ENCODE assay signal across 17 cellular contexts in genomic region chr3:140832883-140833282, GRCh38.
DNase-seq lines count a peak whose midpoint lies in the region; ATAC-seq and TF ChIP-seq lines count a peak whose summit lies in the region.
"Had no signal": no experiment of that assay in that cellular context is flagged by ENCODE, and none has a peak within 500 bp of the region (broad histone marks: within the 10 kb centered on the region; RNA-seq: fewer than 3 reads in every experiment).

No MANE protein-coding gene starts in this region.

- POLR2A ChIA-PET in activated CD4-positive, alpha-beta T cell treated with anti-CD3 and anti-CD28 coated beads, Interleukin-2, amount 10 ng/mL, durations not matched to agents 7 days and 5 days (lab: Charles Lee): no interaction called here

- no peak overlapping the region for H2AFZ ChIP-seq in OCI-LY1 (ENCODE audit: low read length)

- peaks cover 9% of the 10 kb centered on the region for H3K4me1 Mint-ChIP-seq in activated CD4-positive, alpha-beta T cell treated with anti-CD3 and anti-CD28 coated beads, Interleukin-2, amount 10 ng/mL, durations not matched to agents 7 days and 5 days
- H3K4me1 Mint-ChIP-seq: activated naive CD4-positive, alpha-beta T cell treated with anti-CD3 and anti-CD28 coated beads, Interleukin-2, amount 50 U/mL, for 24 hours had no signal

- H3K4me3 ChIP-seq in OCI-LY1 (ENCODE audit: low read depth, low read length, poor library complexity, severe bottlenecking): no peak overlapping the region
- H3K4me3 ChIP-seq: A549, skin epidermis, suprapubic skin had no signal

- H3K4me1 ChIP-seq in OCI-LY1 (ENCODE audit: insufficient read depth, low read length, severe bottlenecking): peaks cover 30% of the 10 kb centered on the region
- H3K4me1 ChIP-seq: suprapubic skin had no signal

- H3F3A ChIP-seq in OCI-LY1 (ENCODE audit: insufficient read depth, low read length): no peaks in the 10 kb centered on the region

- no peaks in the 10 kb centered on the region for H3K36me3 ChIP-seq in OCI-LY1 (ENCODE audit: insufficient read depth, low read length)
- H3K36me3 ChIP-seq: suprapubic skin had no signal

- H3K9me2 ChIP-seq in OCI-LY1 (ENCODE audit: low read depth, low read length): peaks cover 2% of the 10 kb centered on the region; the same call in 1 of the 2 replicates

- H3K9me3 Mint-ChIP-seq in activated CD4-positive, alpha-beta T cell treated with anti-CD3 and anti-CD28 coated beads, Interleukin-2, amount 10 ng/mL, durations not matched to agents 7 days and 5 days: no peaks in the 10 kb centered on the region
- H3K9me3 Mint-ChIP-seq: activated naive CD4-positive, alpha-beta T cell treated with anti-CD3 and anti-CD28 coated beads, Interleukin-2, amount 50 U/mL, for 24 hours; H9 had no signal

- CTCF ChIA-PET in activated CD4-positive, alpha-beta T cell treated with anti-CD3 and anti-CD28 coated beads, Interleukin-2, amount 10 ng/mL, durations not matched to agents 7 days and 5 days (lab: Charles Lee): no interaction called here

- TF ChIP-seq CTCF in OCI-LY1 (IDR thresholded peaks at IDR 0.05; ENCODE audit: low read length): no peak

- peaks cover 5% of the 10 kb centered on the region for H3K27me3 Mint-ChIP-seq in activated CD4-positive, alpha-beta T cell treated with anti-CD3 and anti-CD28 coated beads, Interleukin-2, amount 10 ng/mL, durations not matched to agents 7 days and 5 days

- no peaks in the 10 kb centered on the region for H3K79me2 ChIP-seq in OCI-LY1 (ENCODE audit: insufficient read depth, low read length)

- H3K4me2 ChIP-seq in OCI-LY1 (ENCODE audit: low read length): peak overlapping the region; percentile 3; the same call in 1 of the 2 replicates
- H3K4me2 ChIP-seq: A549 had no signal

- H3K9me3 ChIP-seq in OCI-LY1 (ENCODE audit: low read length): no peaks in the 10 kb centered on the region
- H3K9me3 ChIP-seq: A549, suprapubic skin had no signal

- no peak overlapping the region for H3K9ac ChIP-seq in OCI-LY1 (ENCODE audit: low read length)

- no peak overlapping the region for H3K4me3 Mint-ChIP-seq in activated CD4-positive, alpha-beta T cell treated with anti-CD3 and anti-CD28 coated beads, Interleukin-2, amount 10 ng/mL, durations not matched to agents 7 days and 5 days
- H3K4me3 Mint-ChIP-seq: activated naive CD4-positive, alpha-beta T cell treated with anti-CD3 and anti-CD28 coated beads, Interleukin-2, amount 50 U/mL, for 24 hours; H9 had no signal

- ATAC-seq in HG02642 (IDR thresholded peaks at IDR 0.05; ENCODE audit: poor library complexity, unreplicated experiment) (peak; percentile 57), HG03457 (IDR thresholded peaks at IDR 0.05; ENCODE audit: unreplicated experiment) (no peak)
- ATAC-seq: A549 had no signal

- peak overlapping the region; percentile 79 for H3K27ac Mint-ChIP-seq in activated CD4-positive, alpha-beta T cell treated with anti-CD3 and anti-CD28 coated beads, Interleukin-2, amount 10 ng/mL, durations not matched to agents 7 days and 5 days
- H3K27ac Mint-ChIP-seq: activated naive CD4-positive, alpha-beta T cell treated with anti-CD3 and anti-CD28 coated beads, Interleukin-2, amount 50 U/mL, for 24 hours had no signal

- no peaks in the 10 kb centered on the region for H4K20me1 ChIP-seq in OCI-LY1 (ENCODE audit: insufficient read depth, low read length)

- peak; percentile 14 for DNase-seq in activated CD4-positive, alpha-beta T cell treated with anti-CD3 and anti-CD28 coated beads, Interleukin-2, amount 10 ng/mL, durations not matched to agents 7 days and 5 days
- DNase-seq in activated CD4-positive, alpha-beta T cell treated with anti-CD3 and anti-CD28 coated beads for 1 hour: no peak
- no peak for DNase-seq in stimulated activated CD4-positive, alpha-beta T cell treated with anti-CD3 and anti-CD28 coated beads, Interleukin-15, amount 100 ng/mL, for 24 hours
- DNase-seq in DMS153 (lab: John Stamatoyannopoulos, UW) (no peak), NCI-H524 treated with DMSO at 0.1 percent for 48 hours (lab: John Stamatoyannopoulos, UW) (no peak)
- DNase-seq: caudate nucleus, foreskin melanocyte, H9, mesendoderm, NCI-H1417 had no signal

- H3K36me3 Mint-ChIP-seq in activated CD4-positive, alpha-beta T cell treated with anti-CD3 and anti-CD28 coated beads, Interleukin-2, amount 10 ng/mL, durations not matched to agents 7 days and 5 days (ENCODE audit: low read depth): no peaks in the 10 kb centered on the region
- H3K36me3 Mint-ChIP-seq: activated naive CD4-positive, alpha-beta T cell treated with anti-CD3 and anti-CD28 coated beads, Interleukin-2, amount 50 U/mL, for 24 hours had no signal

- peak overlapping the region; percentile 12 for H3K27ac ChIP-seq in OCI-LY1 (ENCODE audit: low read depth, low read length, poor library complexity, severe bottlenecking)
- H3K27ac ChIP-seq: A549, skin epidermis, suprapubic skin had no signal

- no peaks in the 10 kb centered on the region for H3K27me3 ChIP-seq in OCI-LY1 (ENCODE audit: insufficient read depth, low read length)
